9 cellular contexts compared by ENCODE assay signal in the genomic region with DNA sequence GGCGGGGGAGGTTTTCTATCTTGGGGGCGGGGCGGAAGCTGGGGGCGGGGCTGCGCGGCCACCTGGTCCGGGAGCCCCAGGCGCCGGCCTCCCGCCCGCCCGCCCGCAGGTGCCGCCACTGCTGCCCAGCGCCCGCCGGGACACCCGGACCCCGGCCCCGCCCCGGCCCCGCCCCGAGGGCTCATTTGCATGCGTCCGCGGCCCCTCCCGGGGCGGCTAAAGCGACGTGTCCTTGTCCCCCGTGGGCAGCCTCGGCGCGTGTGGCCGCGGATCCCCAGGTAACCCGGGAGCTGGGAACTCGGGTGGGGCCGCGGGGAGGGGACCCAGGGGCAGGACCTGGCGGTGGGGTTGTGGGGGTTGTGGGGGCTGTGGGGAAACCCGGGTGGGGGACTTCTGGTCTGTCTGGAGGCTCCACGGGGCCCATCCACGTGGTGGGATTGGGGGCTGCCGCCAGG. TPM values are rescaled to one million over a fixed set of nuclear protein-coding genes. Genes with fewer than 3 reads are reported as not detected.
DNase-seq lines count a peak whose midpoint lies in the region; ATAC-seq and TF ChIP-seq lines count a peak whose summit lies in the region.
"Had no signal": no experiment of that assay in that cellular context is flagged by ENCODE, and none has a peak within 500 bp of the region (broad histone marks: within the 10 kb centered on the region; RNA-seq: fewer than 3 reads in every experiment).

A gene (plus strand): TSS at position 219 of the 455 bp plus-strand sequence. CDS start 871 bp downstream, outside the sequence.

- H3K4me1 ChIP-seq in breast epithelium, result no peaks in the 10 kb centered on the region
- H3K4me1 ChIP-seq in right lobe of liver, result no peaks in the 10 kb centered on the region
- H3K4me1 ChIP-seq in tibial nerve, result peaks cover 0 to 21% (median 0%) of the 10 kb centered on the region in 4 donors
- H3K4me1 ChIP-seq: adrenal gland had no signal

- peak; percentile 78 to 85 (median 81) for ATAC-seq in right lobe of liver
- ATAC-seq in HG03139 (IDR thresholded peaks at IDR 0.05; ENCODE audit: unreplicated experiment), result no peak

- H3K27ac ChIP-seq in breast epithelium (no peak within 1 kb of the TSS), right lobe of liver (no peak within 1 kb of the TSS), tibial nerve (no peak within 1 kb of the TSS)
- H3K27ac ChIP-seq: adrenal gland had no signal

- TF ChIP-seq POLR2A in breast epithelium (IDR thresholded peaks at IDR 0.05) (no peak), right lobe of liver (IDR thresholded peaks at IDR 0.05) (no peak), tibial nerve (IDR thresholded peaks at IDR 0.05) (no peak)

- H3K9me3 ChIP-seq in breast epithelium (no peaks in the 10 kb centered on the region), right lobe of liver (no peaks in the 10 kb centered on the region), tibial nerve (no peaks in the 10 kb centered on the region)
- H3K9me3 ChIP-seq: adrenal gland had no signal

- intact Hi-C loops in breast epithelium (cut with DNase I; ENCODE audit: low total_unique reads) (no loop called here), right lobe of liver (cut with DNase I) (no loop called here)

- 0% methylated on average over 1 of the region's 45 CpGs for WGBS in right lobe of liver (ENCODE audit: insufficient coverage, low coverage, low lambda C conversion rate, missing lambda C conversion rate)
- WGBS in tibial nerve, 2 donors, result 0 to 8% methylated on average over 2 to 11 of the region's 45 CpGs

- TF ChIP-seq EP300 in tibial nerve (IDR thresholded peaks at IDR 0.05), result no peak

- peak; percentile 74 for DNase-seq in activated effector memory CD4-positive, alpha-beta T cell treated with anti-CD3 and anti-CD28 coated beads, Interleukin-2, amount 50 U/mL, for 16 hours
- no peak for DNase-seq in activated effector memory CD4-positive, alpha-beta T cell treated with Interleukin-2 at 50 U/mL for 16 hours
- DNase-seq in NCI-H69 (lab: John Stamatoyannopoulos, UW) (peak; percentile 88), breast epithelium (ENCODE audit: low spot score in 2 of 2) (no peak), right lobe of liver (peak; percentile 73 to 84 (median 76)), tibial nerve (ENCODE audit: low spot score in 2 of 2) (no peak), SW 1271 (lab: John Stamatoyannopoulos, UW) (no peak)

- H3K4me3 ChIP-seq in breast epithelium, result peak within 1 kb of the TSS; percentile 13 to 65 (median 44)
- peak within 1 kb of the TSS; percentile 30 to 51 (median 48) for H3K4me3 ChIP-seq in right lobe of liver
- peak within 1 kb of the TSS in 3 of 4 donors; percentile 18 to 41 (median 19) for H3K4me3 ChIP-seq in tibial nerve

- H3K36me3 ChIP-seq in breast epithelium (no peaks in the 10 kb centered on the region), right lobe of liver (peaks cover 0 to 5% (median 0%) of the 10 kb centered on the region in 4 donors), tibial nerve (peaks cover 0 to 36% (median 0%) of the 10 kb centered on the region in 3 donors)

- TF ChIP-seq CTCF in breast epithelium (IDR thresholded peaks at IDR 0.05) (no peak), right lobe of liver (IDR thresholded peaks at IDR 0.05) (no peak), tibial nerve (IDR thresholded peaks at IDR 0.05) (no peak)

- no peaks in the 10 kb centered on the region for H3K27me3 ChIP-seq in breast epithelium
- H3K27me3 ChIP-seq in right lobe of liver, result no peaks in the 10 kb centered on the region
- peaks cover 0 to 10% of the 10 kb centered on the region in 2 donors for H3K27me3 ChIP-seq in tibial nerve
- H3K27me3 ChIP-seq: adrenal gland had no signal

RNA-seq across cellular contexts. Expression of the gene that starts here (rescaled TPM):
- total RNA-seq in breast epithelium, result 1 to 10 TPM in 1 of 3 donors, under 1 TPM in 1, not detected in 1; 0.59 to 2.3 TPM
- 10 to 100 TPM in 2 of 6 experiments, 1 to 10 TPM in 4; 2.3 to 25.9 (median 5.3) TPM for total RNA-seq in right lobe of liver
- not detected for total RNA-seq in tibial nerve

Comparison
In these comparisons a context has a peak if more than half of its experiments do, and no peak if none do; other contexts are left out.
1. DNase-seq: peak in activated effector memory CD4-positive, alpha-beta T cell treated with anti-CD3 and anti-CD28 coated beads, Interleukin-2, amount 50 U/mL, for 16 hours (single experiment), NCI-H69 (single experiment) and right lobe of liver (3 of 3); none in activated effector memory CD4-positive, alpha-beta T cell treated with Interleukin-2 at 50 U/mL for 16 hours (single experiment), breast epithelium (0 of 2), tibial nerve (0 of 2) and SW 1271 (0 of 2).
2. Peak in every context shown above with its lines, with median percentiles within 50 percentile points of each other: H3K4me3 ChIP-seq.